In the genomic region with DNA sequence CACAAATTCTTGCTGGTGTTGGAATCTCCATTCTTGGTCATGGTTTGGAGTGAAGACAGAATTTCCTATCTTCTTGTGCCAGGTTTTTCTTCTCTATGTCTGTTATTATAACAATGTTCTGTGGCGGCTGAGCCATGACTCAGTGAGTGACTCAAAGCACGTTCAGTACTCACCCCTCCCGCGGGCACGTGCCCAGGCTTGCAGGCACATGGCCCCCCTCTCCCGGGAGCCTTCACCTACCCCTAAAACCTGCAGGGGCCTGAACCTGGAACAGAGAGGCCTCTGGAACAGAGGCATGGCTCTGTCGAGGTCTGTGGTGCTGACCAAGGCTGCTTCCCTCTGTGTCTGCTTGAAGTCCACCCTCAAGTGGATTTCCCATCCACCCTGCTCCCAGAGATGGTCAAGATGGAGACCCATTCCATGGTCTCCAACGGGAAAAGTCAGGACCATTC, we compare ENCODE assay signal across 8 cellular contexts. TPM values are rescaled to one million over a fixed set of nuclear protein-coding genes. Genes with fewer than 3 reads are reported as not detected.
DNase-seq lines count a peak whose midpoint lies in the region; ATAC-seq and TF ChIP-seq lines count a peak whose summit lies in the region.

No MANE protein-coding gene starts in this region.

- H3K4me3 Mint-ChIP-seq in Caco-2 (ENCODE audit: unreplicated experiment) (no peak overlapping the region), progenitor cell of endocrine pancreas (ENCODE audit: low read depth) (no peak overlapping the region), T-cell (no peak overlapping the region)

- H3K9me3 ChIP-seq in Caco-2 = no peaks in the 10 kb centered on the region

- no peak overlapping the region for H3K4me3 ChIP-seq in Caco-2 (ENCODE audit: low read depth, low read length)
- no peak overlapping the region for H3K4me3 ChIP-seq in fibroblast of pulmonary artery (replicated peaks; ENCODE audit: low read depth, low read length)

- no TSS peak for BruUV-seq in Caco-2 (replicated peaks; lab: Mats Ljungman, UMichigan)

- DNase-seq in Caco-2 (peak in 1 of 2 experiments; percentile 23), RWPE1 (ENCODE audit: low spot score) (peak; percentile 88), fibroblast of pulmonary artery (ENCODE audit: low read depth) (peak; percentile 91), progenitor cell of endocrine pancreas (ENCODE audit: low spot score, unreplicated experiment) (no peak), T-cell (no peak)
- DNase-seq in activated CD4-positive, CD25-positive, alpha-beta regulatory T cell (lab: John Stamatoyannopoulos, UW) = no peak

- CTCF ChIA-PET in Caco-2 (lab: Charles Lee) (interaction anchor here (0.8 to 12.8 kb wide), 2 partner anchors 17 to 33 kb away, joined by 3 to 405 read pairs; no protein-coding TSS in a partner anchor), RWPE1 (lab: Yijun Ruan, JAX) (interaction anchor here (1.1 to 5.9 kb wide), 2 partner anchors 34 to 37 kb away, joined by 3 to 68 read pairs; partner anchors contain the start of genes CCDC51 and TMA7), T-cell (lab: Charles Lee) (interaction anchor here (0.5 to 3.9 kb wide), 7 partner anchors 34 to 212 kb away, joined by 3 to 113 read pairs (median 11); partner anchors contain the start of gene PFKFB4 (in 1 of the 2))

- TF ChIP-seq CTCF in Caco-2 (IDR thresholded peaks at IDR 0.05; ENCODE audit: insufficient read depth in 1 of 2, low read depth in 1 of 2, low read length in 1 of 2, severe bottlenecking in 1 of 2, unreplicated experiment in 1 of 2) (no peak), RWPE1 (conservative IDR thresholded peaks at IDR 0.05; ENCODE audit: low read depth) (no peak), fibroblast of pulmonary artery (IDR thresholded peaks at IDR 0.05; ENCODE audit: low read length, missing control alignments) (no peak), progenitor cell of endocrine pancreas (IDR thresholded peaks at IDR 0.05; ENCODE audit: unreplicated experiment) (no peak)

- ATAC-seq in GM18502 (IDR thresholded peaks at IDR 0.05; ENCODE audit: poor library complexity, unreplicated experiment) (no peak), T-cell (replicated peaks in 1 of 4) (no peak), HG03196 (IDR thresholded peaks at IDR 0.05; ENCODE audit: unreplicated experiment) (no peak)

- intact Hi-C loops in Caco-2 (cut with micrococcal nuclease; ENCODE audit: unreplicated experiment) = no loop called here

- peaks cover 11% of the 10 kb centered on the region for H3K4me1 Mint-ChIP-seq in Caco-2 (ENCODE audit: low read depth, unreplicated experiment)
- H3K4me1 Mint-ChIP-seq in progenitor cell of endocrine pancreas (ENCODE audit: low read depth) = peaks cover 9% of the 10 kb centered on the region
- no peaks in the 10 kb centered on the region for H3K4me1 Mint-ChIP-seq in T-cell

- H3K4me1 ChIP-seq in Caco-2 = no peaks in the 10 kb centered on the region

- H3K36me3 Mint-ChIP-seq in Caco-2 (ENCODE audit: insufficient read depth, unreplicated experiment) = peaks cover 65% of the 10 kb centered on the region
- peaks cover 18% of the 10 kb centered on the region for H3K36me3 Mint-ChIP-seq in progenitor cell of endocrine pancreas (ENCODE audit: insufficient read depth)
- no peaks in the 10 kb centered on the region for H3K36me3 Mint-ChIP-seq in T-cell

- H3K27me3 Mint-ChIP-seq in Caco-2 (ENCODE audit: insufficient read depth, unreplicated experiment) = no peaks in the 10 kb centered on the region
- no peaks in the 10 kb centered on the region for H3K27me3 Mint-ChIP-seq in progenitor cell of endocrine pancreas
- peaks cover 0 to 3% of the 10 kb centered on the region in 2 donors for H3K27me3 Mint-ChIP-seq in T-cell

- H3K27me3 ChIP-seq in Caco-2 (replicated peaks; ENCODE audit: control insufficient read depth, insufficient read depth, low read length) = no peaks in the 10 kb centered on the region

- H3K27ac Mint-ChIP-seq in Caco-2 (ENCODE audit: unreplicated experiment) (peak overlapping the region; percentile 35), progenitor cell of endocrine pancreas (peak overlapping the region; percentile 74), T-cell (no peak overlapping the region)

- no peaks in the 10 kb centered on the region for H3K9me3 Mint-ChIP-seq in Caco-2 (ENCODE audit: unreplicated experiment)
- no peaks in the 10 kb centered on the region for H3K9me3 Mint-ChIP-seq in progenitor cell of endocrine pancreas (ENCODE audit: low read depth)
- H3K9me3 Mint-ChIP-seq in T-cell = no peaks in the 10 kb centered on the region

- H3K36me3 ChIP-seq in Caco-2 (ENCODE audit: control insufficient read depth, insufficient read depth, low read length) = peaks cover 2% of the 10 kb centered on the region

- peak overlapping the region; percentile 99 for H3K27ac ChIP-seq in RWPE1

- POLR2A ChIA-PET in Caco-2 (lab: Charles Lee) (no interaction called here), RWPE1 (lab: Yijun Ruan, JAX; ENCODE audit: low non-redundant PET) (no interaction called here), T-cell (lab: Charles Lee) (no interaction called here)

RNA-seq across cellular contexts. Expression of gene PLXNB1, which starts 27.6 kb away (rescaled TPM):
- total RNA-seq in Caco-2 (2022) (149 and 164 TPM in 2 replicates), progenitor cell of endocrine pancreas (535 and 543 TPM in 2 replicates), T-cell (1 to 10 TPM; 2.5 to 6.9 (median 5.9) TPM)

RNA-seq across cellular contexts. Expression of gene FBXW12, which starts 30.3 kb away (rescaled TPM):
- total RNA-seq in Caco-2 (2022) (1.7 and 2.3 TPM in 2 replicates), progenitor cell of endocrine pancreas (0.20 and 0.38 TPM in 2 replicates), T-cell (not detected)

RNA-seq across cellular contexts. Expression of gene CCDC51, which starts 37.6 kb away (rescaled TPM):
- total RNA-seq in Caco-2 (2022) (48.9 and 59.5 TPM in 2 replicates), progenitor cell of endocrine pancreas (11.4 and 13.2 TPM in 2 replicates), T-cell (1 to 10 TPM; 5.0 to 7.9 (median 6.4) TPM)

RNA-seq across cellular contexts. Expression of gene TMA7, which starts 37.8 kb away (rescaled TPM):
- total RNA-seq in Caco-2 (2022) (205 and 227 TPM in 2 replicates), progenitor cell of endocrine pancreas (236 and 253 TPM in 2 replicates), T-cell (100 to 1,000 TPM; 216 to 245 (median 229) TPM)

RNA-seq across cellular contexts. Expression of gene ATRIP, which starts 44.2 kb away (rescaled TPM):
- 14.4 and 15.9 TPM in 2 replicates for total RNA-seq in Caco-2 (2022)
- total RNA-seq in progenitor cell of endocrine pancreas = 13.8 and 15.2 TPM in 2 replicates
- 10 to 100 TPM in 3 of 5 donors, 1 to 10 TPM in 2; 7.8 to 14.9 (median 12.8) TPM for total RNA-seq in T-cell

Comparison
In these comparisons a context has a peak if more than half of its experiments do, and no peak if none do; other contexts are left out.
1. DNase-seq: peak in RWPE1 (single experiment) and fibroblast of pulmonary artery (single experiment); none in progenitor cell of endocrine pancreas (single experiment), T-cell (0 of 34) and activated CD4-positive, CD25-positive, alpha-beta regulatory T cell (0 of 4).
2. H3K27ac Mint-ChIP-seq: peak in Caco-2 (single experiment) and progenitor cell of endocrine pancreas (single experiment); none in T-cell (0 of 2).
3. RNA of gene PLXNB1, which starts 27.6 kb away (total RNA-seq): 535 to 543 TPM in progenitor cell of endocrine pancreas and 149 to 164 TPM in Caco-2; 2.5 to 6.9 TPM in T-cell; every median in the first group is over 10 times any median in the second.